In the genomic region with DNA sequence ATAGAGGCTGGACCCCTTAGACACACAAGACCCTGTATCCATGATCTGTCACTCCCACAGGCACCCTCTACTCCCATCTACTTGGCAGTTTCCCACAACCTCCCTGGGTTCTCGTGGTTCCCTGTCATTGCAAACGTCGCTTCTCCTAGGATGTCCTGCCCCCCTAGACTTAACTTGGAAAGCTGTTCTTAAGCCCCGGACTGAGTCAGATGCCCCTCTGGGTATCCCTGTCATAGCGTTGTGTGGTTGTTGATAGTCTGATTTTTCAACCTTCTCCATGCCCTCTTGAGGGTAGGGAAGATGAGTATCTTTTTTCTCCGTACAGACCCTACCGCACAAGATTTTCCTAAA, we compare ENCODE assay signal across 8 cellular contexts. TPM values are rescaled to one million over a fixed set of nuclear protein-coding genes. Genes with fewer than 3 reads are reported as not detected.
DNase-seq lines count a peak whose midpoint lies in the region; ATAC-seq, FAIRE-seq and TF ChIP-seq lines count a peak whose summit lies in the region.

No MANE protein-coding gene starts in this region.

- peak overlapping the region; percentile 89 for H3K4me3 Mint-ChIP-seq in CD8-positive, alpha-beta T cell
- H3K4me3 Mint-ChIP-seq in progenitor cell of endocrine pancreas (ENCODE audit: low read depth), result peak overlapping the region; percentile 79

- H3K36me3 ChIP-seq in CD8-positive, alpha-beta T cell (ENCODE audit: insufficient read depth, low read length), result peaks cover 5% of the 10 kb centered on the region
- H3K36me3 ChIP-seq in RWPE2 (ENCODE audit: low read depth), result peaks cover 13% of the 10 kb centered on the region

- H3K9me3 ChIP-seq in CD8-positive, alpha-beta T cell (ENCODE audit: low read length), result no peaks in the 10 kb centered on the region
- H3K9me3 ChIP-seq in RWPE2 (ENCODE audit: severe bottlenecking), result no peaks in the 10 kb centered on the region

- peaks cover 23% of the 10 kb centered on the region for H3K36me3 Mint-ChIP-seq in CD8-positive, alpha-beta T cell
- H3K36me3 Mint-ChIP-seq in progenitor cell of endocrine pancreas (ENCODE audit: insufficient read depth), result peaks cover 9% of the 10 kb centered on the region

- no peak for ATAC-seq in CD8-positive, alpha-beta T cell
- ATAC-seq in GM21529 (IDR thresholded peaks at IDR 0.05; ENCODE audit: unreplicated experiment) (peak; percentile 7), RWPE2 (ENCODE audit: low read depth) (peak; percentile 1; the same call in 1 of the 3 replicates)

- CTCF ChIA-PET in CD8-positive, alpha-beta T cell (lab: Charles Lee), result interaction anchor here (1.0 to 4.3 kb wide), 10 partner anchors 8 to 360 kb away, joined by 3 to 27 read pairs (median 4); partner anchors contain the start of genes RCC1 and TRNAU1AP

- H3K9me3 Mint-ChIP-seq in CD8-positive, alpha-beta T cell, result no peaks in the 10 kb centered on the region
- no peaks in the 10 kb centered on the region for H3K9me3 Mint-ChIP-seq in progenitor cell of endocrine pancreas (ENCODE audit: low read depth)

- FAIRE-seq in frontal cortex (lab: Jason Lieb, UNC), result no peak

- peak overlapping the region; percentile 79 for H3K4me3 ChIP-seq in CD8-positive, alpha-beta T cell (ENCODE audit: low read depth, low read length)
- H3K4me3 ChIP-seq in RWPE2 (ENCODE audit: severe bottlenecking) (peak overlapping the region; percentile 87), epithelial cell of proximal tubule (ENCODE audit: low read depth, low read length) (peak overlapping the region; percentile 79)

- DNase-seq in CD8-positive, alpha-beta T cell, result no peak
- DNase-seq in RWPE2 (ENCODE audit: low spot score), result no peak
- no peak for DNase-seq in epithelial cell of proximal tubule (ENCODE audit: low read depth)
- DNase-seq in progenitor cell of endocrine pancreas (ENCODE audit: low spot score, unreplicated experiment), result no peak
- DNase-seq in NCI-H2196 treated with DMSO at 0.1 percent for 48 hours (lab: John Stamatoyannopoulos, UW; ENCODE audit: unreplicated experiment), result no peak
- DNase-seq in A172 (ENCODE audit: low spot score), result no peak
- no peak for DNase-seq in frontal cortex (ENCODE audit: low spot score in 2 of 2)

- intact Hi-C loops in CD8-positive, alpha-beta T cell (cut with DNase I, micrococcal nuclease), result loop anchor here (5.0 kb wide), 2 partner anchors 125 to 605 kb away; partner anchors contain the start of genes TAF12 (in 1 of the 2) and TMEM200B (in 1 of the 2)

- no peaks in the 10 kb centered on the region for H3K27me3 Mint-ChIP-seq in CD8-positive, alpha-beta T cell (ENCODE audit: low read depth)
- H3K27me3 Mint-ChIP-seq in progenitor cell of endocrine pancreas, result no peaks in the 10 kb centered on the region

- H3K27ac ChIP-seq in CD8-positive, alpha-beta T cell (ENCODE audit: low read depth, low read length), result no peak overlapping the region
- peak overlapping the region; percentile 99 for H3K27ac ChIP-seq in RWPE2 (ENCODE audit: poor library complexity, severe bottlenecking)

- H3K27ac Mint-ChIP-seq in CD8-positive, alpha-beta T cell, result peak overlapping the region; percentile 84
- peak overlapping the region; percentile 84 for H3K27ac Mint-ChIP-seq in progenitor cell of endocrine pancreas

- TF ChIP-seq CTCF in CD8-positive, alpha-beta T cell (IDR thresholded peaks at IDR 0.05), result no peak
- TF ChIP-seq CTCF in RWPE2 (IDR thresholded peaks at IDR 0.05; ENCODE audit: poor library complexity, severe bottlenecking) (no peak), epithelial cell of proximal tubule (conservative IDR thresholded peaks at IDR 0.05; ENCODE audit: low read depth, low read length) (no peak), progenitor cell of endocrine pancreas (IDR thresholded peaks at IDR 0.05; ENCODE audit: unreplicated experiment) (no peak)

- peaks cover 23% of the 10 kb centered on the region for H3K4me1 ChIP-seq in CD8-positive, alpha-beta T cell (ENCODE audit: insufficient read depth, low read length)
- H3K4me1 ChIP-seq in RWPE2 (ENCODE audit: insufficient read depth, poor library complexity, severe bottlenecking), result no peaks in the 10 kb centered on the region

- no peaks in the 10 kb centered on the region for H3K27me3 ChIP-seq in CD8-positive, alpha-beta T cell (ENCODE audit: insufficient read depth, low read length)
- H3K27me3 ChIP-seq in RWPE2 (ENCODE audit: insufficient read depth, poor library complexity, severe bottlenecking), result no peaks in the 10 kb centered on the region

- H3K4me1 Mint-ChIP-seq in CD8-positive, alpha-beta T cell (ENCODE audit: low read depth), result peaks cover 29% of the 10 kb centered on the region
- H3K4me1 Mint-ChIP-seq in progenitor cell of endocrine pancreas (ENCODE audit: low read depth), result peaks cover 26% of the 10 kb centered on the region

- POLR2A ChIA-PET in CD8-positive, alpha-beta T cell (lab: Charles Lee), result interaction anchor here (1.5 to 3.4 kb wide), 3 partner anchors 10 to 64 kb away, joined by 7 to 22 read pairs (median 14); partner anchors contain the start of gene RCC1

RNA-seq across cellular contexts. Expression of gene RCC1, which starts 11.8 kb away (rescaled TPM):
- 10 to 100 TPM; 12.5 to 14.4 TPM for total RNA-seq in CD8-positive, alpha-beta T cell
- total RNA-seq in epithelial cell of proximal tubule (46.3 and 105 TPM in 2 replicates), progenitor cell of endocrine pancreas (58.4 TPM in 2 replicates), frontal cortex (15.1 TPM)
- 20.1 and 28.6 TPM in 2 replicates for total RNA-seq in A172 (2014; rRNA removed; shearing (Covaris generic))

RNA-seq across cellular contexts. Expression of gene TRNAU1AP, which starts 35.3 kb away (rescaled TPM):
- 10 to 100 TPM; 20.5 to 25.7 TPM for total RNA-seq in CD8-positive, alpha-beta T cell
- total RNA-seq in epithelial cell of proximal tubule, result 23.9 and 30.4 TPM in 2 replicates
- 38.6 and 39.6 TPM in 2 replicates for total RNA-seq in progenitor cell of endocrine pancreas
- 15.2 and 17.1 TPM in 2 replicates for total RNA-seq in A172 (2014; rRNA removed; shearing (Covaris generic))
- total RNA-seq in frontal cortex, result 35.1 TPM
